Comparison of ENCODE assay signal across 21 cellular contexts in the genomic region with DNA sequence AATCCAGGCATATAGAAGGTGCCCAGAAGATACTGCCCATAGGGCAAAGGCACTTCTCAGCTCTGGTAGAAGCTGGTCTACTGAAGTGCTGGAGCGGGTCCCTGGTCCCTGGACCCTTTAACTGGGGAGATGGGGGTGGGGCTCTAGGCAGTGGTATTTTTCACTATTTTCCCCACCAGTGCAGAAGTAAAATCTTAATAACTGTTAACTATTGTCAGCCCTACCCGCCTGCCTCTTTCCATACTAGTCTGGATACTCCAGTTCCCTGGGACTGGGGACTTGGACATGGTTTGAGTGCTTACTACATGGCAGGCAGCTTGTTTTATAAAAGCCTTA. TPM values are rescaled to one million over a fixed set of nuclear protein-coding genes. Genes with fewer than 3 reads are reported as not detected.
A peak's percentile ranks its signal among the peaks of the same experiment; 100 is the strongest.
DNase-seq lines count a peak whose midpoint lies in the region; ATAC-seq and TF ChIP-seq lines count a peak whose summit lies in the region.
"Had no signal": no experiment of that assay in that cellular context is flagged by ENCODE, and none has a peak within 500 bp of the region (broad histone marks: within the 10 kb centered on the region; RNA-seq: fewer than 3 reads in every experiment).

No MANE protein-coding gene starts in this region.

- peaks cover 51% of the 10 kb centered on the region for H3K36me3 ChIP-seq in HUES48 (ENCODE audit: control insufficient read depth, insufficient read depth, low read length)
- no peaks in the 10 kb centered on the region for H3K36me3 ChIP-seq in skeletal muscle satellite cell (ENCODE audit: insufficient read depth, low read length)
- H3K36me3 ChIP-seq: gastrocnemius medialis had no signal

- DNase-seq in WTC11 (ENCODE audit: low spot score), result no peak
- DNase-seq in NCI-H446 treated with DMSO at 0.1 percent for 48 hours (lab: John Stamatoyannopoulos, UW), result no peak
- no peak for DNase-seq in NCI-H82 treated with DMSO at 0.1 percent for 48 hours (lab: John Stamatoyannopoulos, UW; ENCODE audit: unreplicated experiment)
- DNase-seq in NCI-H1930 (lab: John Stamatoyannopoulos, UW), result no peak
- DNase-seq: activated CD8-positive, alpha-beta T cell treated with anti-CD3 and anti-CD28 coated beads, Interleukin-2, amount 10 ng/mL, durations not matched to agents 7 days and 5 days; BE2C; gastrocnemius medialis; NCI-H1436; substantia nigra; T-helper 2 cell had no signal

- H3K9me3 ChIP-seq in HUES48 (ENCODE audit: control insufficient read depth, insufficient read depth, low read length), result no peaks in the 10 kb centered on the region
- H3K9me3 ChIP-seq in iPS-18c (ENCODE audit: control insufficient read depth, insufficient read depth, low read length), result no peaks in the 10 kb centered on the region
- H3K9me3 ChIP-seq in skeletal muscle satellite cell (replicated peaks; ENCODE audit: low read length), result no peaks in the 10 kb centered on the region
- H3K9me3 ChIP-seq: BE2C, body of pancreas, gastrocnemius medialis, HAP-1 had no signal

- H3K4me2 ChIP-seq in skeletal muscle satellite cell (ENCODE audit: low read length), result no peak overlapping the region

- H3K27me3 ChIP-seq in HUES48 (ENCODE audit: control insufficient read depth, insufficient read depth, low read length) (no peaks in the 10 kb centered on the region), skeletal muscle satellite cell (ENCODE audit: control insufficient read depth, insufficient read depth, low read length) (no peaks in the 10 kb centered on the region)
- H3K27me3 ChIP-seq: body of pancreas had no signal

- POLR2A ChIA-PET in WTC11 (lab: Charles Lee), result interaction anchor here (0.7 to 1.5 kb wide), 4 partner anchors 9 to 27 kb away, joined by 4 to 13 read pairs (median 8); a partner anchor contains a TSS

- CTCF ChIA-PET in WTC11 (lab: Charles Lee), result interaction anchor here (0.7 to 3.6 kb wide), 6 partner anchors 9 to 143 kb away, joined by 3 to 40 read pairs (median 3); no protein-coding TSS in a partner anchor

- peak overlapping the region; percentile 76 for H3K9ac ChIP-seq in HUES48 (ENCODE audit: low read depth, low read length)
- peak overlapping the region; percentile 25 for H3K9ac ChIP-seq in skeletal muscle satellite cell (ENCODE audit: low read depth, low read length)

- TF ChIP-seq CTCF in WTC11 (IDR thresholded peaks at IDR 0.05), result no peak

- peak overlapping the region; percentile 48 for H3K4me3 ChIP-seq in HUES48 (ENCODE audit: low read depth, low read length)
- H3K4me3 ChIP-seq in iPS-18c (ENCODE audit: insufficient read depth, low read depth, low read length), result 0 out of 2 replicates have a peak overlapping the region, but pooled peaks have one; percentile 2
- no peak overlapping the region for H3K4me3 ChIP-seq in skeletal muscle satellite cell (ENCODE audit: low read length)
- H3K4me3 ChIP-seq: body of pancreas, gastrocnemius medialis, HAP-1 had no signal

- no peaks in the 10 kb centered on the region for H3K9me3 Mint-ChIP-seq in WTC11
- H3K9me3 Mint-ChIP-seq: activated naive CD4-positive, alpha-beta T cell treated with anti-CD3 and anti-CD28 coated beads, Interleukin-2, amount 50 U/mL, for 72 hours had no signal

- peaks cover 76% of the 10 kb centered on the region for H3K4me1 Mint-ChIP-seq in WTC11

- peak overlapping the region; percentile 95 for H3K27ac ChIP-seq in HUES48 (ENCODE audit: low read depth, low read length)
- H3K27ac ChIP-seq: body of pancreas, gastrocnemius medialis had no signal

- H3K36me3 Mint-ChIP-seq in WTC11, result peaks cover 38% of the 10 kb centered on the region
- H3K36me3 Mint-ChIP-seq: activated naive CD4-positive, alpha-beta T cell treated with anti-CD3 and anti-CD28 coated beads, Interleukin-2, amount 50 U/mL, for 72 hours had no signal

- H3K4me3 Mint-ChIP-seq in WTC11, result peak overlapping the region; percentile 43
- H3K4me3 Mint-ChIP-seq: activated CD8-positive, alpha-beta T cell treated with anti-CD3 and anti-CD28 coated beads, Interleukin-2, amount 10 ng/mL, durations not matched to agents 7 days and 5 days had no signal

- H3K27me3 Mint-ChIP-seq in WTC11 (ENCODE audit: low read depth), result no peaks in the 10 kb centered on the region

- no peak for ATAC-seq in WTC11
- ATAC-seq: activated CD8-positive, alpha-beta T cell treated with anti-CD3 and anti-CD28 coated beads, Interleukin-2, amount 10 ng/mL, durations not matched to agents 7 days and 5 days; activated naive CD4-positive, alpha-beta T cell treated with anti-CD3 and anti-CD28 coated beads, Interleukin-2, amount 50 U/mL, for 72 hours; gastrocnemius medialis had no signal

- peak overlapping the region; percentile 99 for H3K27ac Mint-ChIP-seq in WTC11
- H3K27ac Mint-ChIP-seq: activated CD8-positive, alpha-beta T cell treated with anti-CD3 and anti-CD28 coated beads, Interleukin-2, amount 10 ng/mL, durations not matched to agents 7 days and 5 days; activated naive CD4-positive, alpha-beta T cell treated with anti-CD3 and anti-CD28 coated beads, Interleukin-2, amount 50 U/mL, for 72 hours had no signal

- H3K4me1 ChIP-seq in HUES48 (ENCODE audit: control insufficient read depth, insufficient read depth, low read length), result peaks cover 60% of the 10 kb centered on the region
- peaks cover 32% of the 10 kb centered on the region for H3K4me1 ChIP-seq in skeletal muscle satellite cell (ENCODE audit: control insufficient read depth, insufficient read depth, low read length)
- H3K4me1 ChIP-seq: BE2C, body of pancreas, gastrocnemius medialis had no signal

TF ChIP-seq in WTC11, 78 proteins besides CTCF, POLR2A, EP300 and RAD21 (continues in another document):
- TF ChIP-seq ZBTB21 (CRISPR knock-in tag; IDR thresholded peaks at IDR 0.05; ENCODE audit: borderline replicate concordance) (no peak), JUN (CRISPR knock-in tag; IDR thresholded peaks at IDR 0.05) (no peak), FOXJ3 (CRISPR knock-in tag; IDR thresholded peaks at IDR 0.05; ENCODE audit: borderline replicate concordance) (no peak), EMX1 (CRISPR knock-in tag; IDR thresholded peaks at IDR 0.05) (no peak), SMAD3 (CRISPR knock-in tag; IDR thresholded peaks at IDR 0.05; ENCODE audit: borderline replicate concordance) (no peak), ETV6 (CRISPR knock-in tag; IDR thresholded peaks at IDR 0.05) (no peak), JAZF1 (CRISPR knock-in tag; IDR thresholded peaks at IDR 0.05) (no peak)
- TF ChIP-seq, protein P1, sequence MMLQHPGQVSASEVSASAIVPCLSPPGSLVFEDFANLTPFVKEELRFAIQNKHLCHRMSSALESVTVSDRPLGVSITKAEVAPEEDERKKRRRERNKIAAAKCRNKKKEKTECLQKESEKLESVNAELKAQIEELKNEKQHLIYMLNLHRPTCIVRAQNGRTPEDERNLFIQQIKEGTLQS (CRISPR knock-in tag; conservative IDR thresholded peaks at IDR 0.05), result no peak
- TF ChIP-seq, protein P2, sequence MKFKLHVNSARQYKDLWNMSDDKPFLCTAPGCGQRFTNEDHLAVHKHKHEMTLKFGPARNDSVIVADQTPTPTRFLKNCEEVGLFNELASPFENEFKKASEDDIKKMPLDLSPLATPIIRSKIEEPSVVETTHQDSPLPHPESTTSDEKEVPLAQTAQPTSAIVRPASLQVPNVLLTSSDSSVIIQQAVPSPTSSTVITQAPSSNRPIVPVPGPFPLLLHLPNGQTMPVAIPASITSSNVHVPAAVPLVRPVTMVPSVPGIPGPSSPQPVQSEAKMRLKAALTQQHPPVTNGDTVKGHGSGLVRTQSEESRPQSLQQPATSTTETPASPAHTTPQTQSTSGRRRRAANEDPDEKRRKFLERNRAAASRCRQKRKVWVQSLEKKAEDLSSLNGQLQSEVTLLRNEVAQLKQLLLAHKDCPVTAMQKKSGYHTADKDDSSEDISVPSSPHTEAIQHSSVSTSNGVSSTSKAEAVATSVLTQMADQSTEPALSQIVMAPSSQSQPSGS (CRISPR knock-in tag; IDR thresholded peaks at IDR 0.05; ENCODE audit: borderline replicate concordance, low read depth), result no peak
- TF ChIP-seq, protein P3, sequence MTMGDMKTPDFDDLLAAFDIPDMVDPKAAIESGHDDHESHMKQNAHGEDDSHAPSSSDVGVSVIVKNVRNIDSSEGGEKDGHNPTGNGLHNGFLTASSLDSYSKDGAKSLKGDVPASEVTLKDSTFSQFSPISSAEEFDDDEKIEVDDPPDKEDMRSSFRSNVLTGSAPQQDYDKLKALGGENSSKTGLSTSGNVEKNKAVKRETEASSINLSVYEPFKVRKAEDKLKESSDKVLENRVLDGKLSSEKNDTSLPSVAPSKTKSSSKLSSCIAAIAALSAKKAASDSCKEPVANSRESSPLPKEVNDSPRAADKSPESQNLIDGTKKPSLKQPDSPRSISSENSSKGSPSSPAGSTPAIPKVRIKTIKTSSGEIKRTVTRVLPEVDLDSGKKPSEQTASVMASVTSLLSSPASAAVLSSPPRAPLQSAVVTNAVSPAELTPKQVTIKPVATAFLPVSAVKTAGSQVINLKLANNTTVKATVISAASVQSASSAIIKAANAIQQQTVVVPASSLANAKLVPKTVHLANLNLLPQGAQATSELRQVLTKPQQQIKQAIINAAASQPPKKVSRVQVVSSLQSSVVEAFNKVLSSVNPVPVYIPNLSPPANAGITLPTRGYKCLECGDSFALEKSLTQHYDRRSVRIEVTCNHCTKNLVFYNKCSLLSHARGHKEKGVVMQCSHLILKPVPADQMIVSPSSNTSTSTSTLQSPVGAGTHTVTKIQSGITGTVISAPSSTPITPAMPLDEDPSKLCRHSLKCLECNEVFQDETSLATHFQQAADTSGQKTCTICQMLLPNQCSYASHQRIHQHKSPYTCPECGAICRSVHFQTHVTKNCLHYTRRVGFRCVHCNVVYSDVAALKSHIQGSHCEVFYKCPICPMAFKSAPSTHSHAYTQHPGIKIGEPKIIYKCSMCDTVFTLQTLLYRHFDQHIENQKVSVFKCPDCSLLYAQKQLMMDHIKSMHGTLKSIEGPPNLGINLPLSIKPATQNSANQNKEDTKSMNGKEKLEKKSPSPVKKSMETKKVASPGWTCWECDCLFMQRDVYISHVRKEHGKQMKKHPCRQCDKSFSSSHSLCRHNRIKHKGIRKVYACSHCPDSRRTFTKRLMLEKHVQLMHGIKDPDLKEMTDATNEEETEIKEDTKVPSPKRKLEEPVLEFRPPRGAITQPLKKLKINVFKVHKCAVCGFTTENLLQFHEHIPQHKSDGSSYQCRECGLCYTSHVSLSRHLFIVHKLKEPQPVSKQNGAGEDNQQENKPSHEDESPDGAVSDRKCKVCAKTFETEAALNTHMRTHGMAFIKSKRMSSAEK (CRISPR knock-in tag; IDR thresholded peaks at IDR 0.05; ENCODE audit: borderline replicate concordance), result no peak

RNA-seq across cellular contexts. Expression of a gene that starts 24.6 kb away (rescaled TPM):
- total RNA-seq in WTC11 (2021), result 392 to 434 TPM (median 423 TPM) in 3 replicates
- total RNA-seq in skeletal muscle satellite cell (2012; rRNA removed), result 1.3 and 3.3 TPM in 2 replicates
- total RNA-seq: activated CD8-positive, alpha-beta T cell treated with anti-CD3 and anti-CD28 coated beads, Interleukin-2, amount 10 ng/mL, durations not matched to agents 7 days and 5 days; body of pancreas; gastrocnemius medialis had no signal

RNA-seq across cellular contexts. Expression of a gene that starts 53.3 kb away (rescaled TPM):
- 0.39 TPM in 1 of 3 replicates, not detected in the others for total RNA-seq in WTC11 (2021)
- total RNA-seq in skeletal muscle satellite cell (2012; rRNA removed), result not detected in 2 replicates
- total RNA-seq: activated CD8-positive, alpha-beta T cell treated with anti-CD3 and anti-CD28 coated beads, Interleukin-2, amount 10 ng/mL, durations not matched to agents 7 days and 5 days; activated naive CD4-positive, alpha-beta T cell treated with anti-CD3 and anti-CD28 coated beads, Interleukin-2, amount 50 U/mL, for 72 hours; body of pancreas; Calu3; dermis blood vessel endothelial cell; gastrocnemius medialis; liver; myocyte; posterior vena cava had no signal
